Comparison of ENCODE assay signal across 28 cellular contexts in the genomic region with DNA sequence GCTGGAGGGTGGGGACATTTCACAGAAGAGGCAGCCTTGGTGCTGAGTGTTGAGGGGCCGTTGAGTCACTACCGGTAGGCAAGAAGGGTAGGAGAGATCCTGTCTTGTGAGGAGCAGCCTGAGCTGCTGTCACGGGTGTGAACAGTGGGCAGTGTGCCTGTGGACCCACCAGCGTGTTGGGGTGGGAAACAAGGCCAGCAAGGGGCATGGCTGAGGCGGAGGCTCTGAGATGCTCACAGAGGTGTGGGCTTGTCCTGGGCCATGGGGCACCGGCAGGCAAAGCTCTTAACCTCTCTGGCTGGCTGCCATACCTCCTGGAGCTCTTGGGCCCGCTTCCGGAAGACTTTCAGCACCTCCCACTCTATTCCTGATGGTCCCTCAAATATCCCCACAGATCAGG.
"Had no signal": no experiment of that assay in that cellular context is flagged by ENCODE, and none has a peak within 500 bp of the region (broad histone marks: within the 10 kb centered on the region; RNA-seq: fewer than 3 reads in every experiment).

No MANE protein-coding gene starts in this region.

- DNase-seq: Karpas-422, MM.1S, MV-4-11, NCI-H1092, NCI-H1105, NCI-H1417 treated with DMSO at 0.1 percent for 48 hours, NCI-H1436 treated with DMSO at 0.1 percent for 48 hours, NCI-H1694 treated with DMSO at 0.1 percent for 48 hours, NCI-H187 treated with DMSO at 0.1 percent for 48 hours, NCI-H2029, NCI-H2081, NCI-H2171 treated with DMSO at 0.1 percent for 48 hours, NCI-H2227 treated with DMSO at 0.1 percent for 48 hours, NCI-H345, NCI-H446, NCI-H510A treated with DMSO at 0.1 percent for 48 hours, NCI-H526, NCI-H774, PC-9, SHP77, SIG-M5, SK-N-SH, SW 1271, T-helper 1 cell had no signal

- H3K4me2 ChIP-seq: KMS-11, PC-9, SK-N-SH had no signal

- H3K4me3 ChIP-seq: PC-9, SJCRH30 had no signal

- FAIRE-seq: RCC 7860 had no signal

- H3K36me3 ChIP-seq: SJCRH30 had no signal

- H3K27ac ChIP-seq: KMS-11, PC-9, RWPE1, SJCRH30 had no signal

- H2AFZ ChIP-seq: PC-9 had no signal

- H3K9ac ChIP-seq: KMS-11, SK-N-SH had no signal

- H3K9me3 ChIP-seq: SJCRH30, SK-N-SH had no signal
